ENCODE assay signal across 7 cellular contexts in genomic region chr19:49442793-49443365, GRCh38.
A peak's percentile ranks its signal among the peaks of the same experiment; 100 is the strongest.
DNase-seq lines count a peak whose midpoint lies in the region; ATAC-seq and TF ChIP-seq lines count a peak whose summit lies in the region.

No MANE protein-coding gene starts in this region.

- peaks cover 19% of the 10 kb centered on the region for H3K4me1 ChIP-seq in effector memory CD4-positive, alpha-beta T cell (ENCODE audit: control insufficient read depth, insufficient read depth, low read length, poor library complexity, severe bottlenecking)

- peak overlapping the region; percentile 86 for H3K4me3 Mint-ChIP-seq in memory B cell

- H3K9me3 ChIP-seq in effector memory CD4-positive, alpha-beta T cell (ENCODE audit: control insufficient read depth, low read length): no peaks in the 10 kb centered on the region

- H3K27me3 Mint-ChIP-seq in memory B cell: peaks cover 33% of the 10 kb centered on the region

- ATAC-seq in HG02759 (IDR thresholded peaks at IDR 0.05; ENCODE audit: unreplicated experiment): peak; percentile 19
- peak; percentile 23 for ATAC-seq in memory B cell (ENCODE audit: low read depth)
- peak; percentile 24 for ATAC-seq in stimulated activated naive CD8-positive, alpha-beta T cell treated with anti-CD3 and anti-CD28 coated beads, Interleukin-15, Interleukin-2, amounts not matched to agents 100 U/mL and 50 U/mL, for 24 hours

- no peaks in the 10 kb centered on the region for H3K9me3 Mint-ChIP-seq in memory B cell

- peak overlapping the region; percentile 92 for H3K27ac Mint-ChIP-seq in memory B cell

- CTCF ChIA-PET in GM10248 (lab: Yijun Ruan, JAX): interaction anchor here (0.6 to 3.6 kb wide), 25 partner anchors 9 to 449 kb away, joined by 3 to 23 read pairs (median 4); partner anchors contain the start of genes ALDH16A1, GFY, GYS1 and PIH1D1

- peaks cover 45% of the 10 kb centered on the region for H3K27me3 ChIP-seq in effector memory CD4-positive, alpha-beta T cell (replicated peaks; ENCODE audit: control insufficient read depth, insufficient read depth, low read length, poor library complexity, severe bottlenecking)

- H3K4me1 Mint-ChIP-seq in memory B cell: peaks cover 30% of the 10 kb centered on the region

- H3K4me3 ChIP-seq in effector memory CD4-positive, alpha-beta T cell (ENCODE audit: insufficient read depth, low read depth, low read length, poor library complexity, severe bottlenecking): peak overlapping the region; percentile 60

- TF ChIP-seq CTCF in GM10248 (IDR thresholded peaks at IDR 0.05; ENCODE audit: control extremely low read depth, extremely low read depth, low read depth, missing control alignments): no peak

- H3K36me3 ChIP-seq in effector memory CD4-positive, alpha-beta T cell (ENCODE audit: control insufficient read depth, insufficient read depth, low read length): peaks cover 10% of the 10 kb centered on the region

- H3K27ac ChIP-seq in effector memory CD4-positive, alpha-beta T cell (ENCODE audit: insufficient read depth, low read length, poor library complexity, severe bottlenecking): no peak overlapping the region

- peaks cover 7% of the 10 kb centered on the region for H3K36me3 Mint-ChIP-seq in memory B cell

- POLR2A ChIA-PET in GM10248 (lab: Yijun Ruan, JAX): interaction anchor here (0.6 to 1.4 kb wide), 4 partner anchors 8 to 128 kb away, joined by 3 to 8 read pairs (median 4); partner anchors contain the start of genes ALDH16A1 and PIH1D1

- DNase-seq in GM10248 (ENCODE audit: extremely low spot score): peak; percentile 81
- DNase-seq in NCI-H2171 treated with DMSO at 0.1 percent for 48 hours (lab: John Stamatoyannopoulos, UW): peak; percentile 95
- DNase-seq in activated CD4-positive, alpha-beta T cell treated with anti-CD3 and anti-CD28 coated beads for 4 hours: peak; percentile 43 to 52
- DNase-seq in effector memory CD4-positive, alpha-beta T cell: peak; percentile 22 to 53 (median 29)
- DNase-seq in memory B cell (ENCODE audit: low spot score in 2 of 2): no peak
- peak; percentile 82 for DNase-seq in stimulated activated naive CD8-positive, alpha-beta T cell treated with anti-CD3 and anti-CD28 coated beads, Interleukin-15, Interleukin-2, amounts not matched to agents 100 U/mL and 50 U/mL, for 24 hours

Comparison
In these comparisons a context has a peak if more than half of its experiments do, and no peak if none do; other contexts are left out.
1. DNase-seq: peak in GM10248 (single experiment), NCI-H2171 treated with DMSO at 0.1 percent for 48 hours (single experiment), activated CD4-positive, alpha-beta T cell treated with anti-CD3 and anti-CD28 coated beads for 4 hours (2 of 2), effector memory CD4-positive, alpha-beta T cell (3 of 3) and stimulated activated naive CD8-positive, alpha-beta T cell treated with anti-CD3 and anti-CD28 coated beads, Interleukin-15, Interleukin-2, amounts not matched to agents 100 U/mL and 50 U/mL, for 24 hours (single experiment); none in memory B cell (0 of 2).
2. Peak in every context shown above with its lines, with median percentiles within 50 percentile points of each other: ATAC-seq.